9 cellular contexts compared by ENCODE assay signal in genomic region chr4:163544407-163545038, GRCh38. TPM values are rescaled to one million over a fixed set of nuclear protein-coding genes. Genes with fewer than 3 reads are reported as not detected.
DNase-seq lines count a peak whose midpoint lies in the region; ATAC-seq and TF ChIP-seq lines count a peak whose summit lies in the region.
"Had no signal": no experiment of that assay in that cellular context is flagged by ENCODE, and none has a peak within 500 bp of the region (broad histone marks: within the 10 kb centered on the region; RNA-seq: fewer than 3 reads in every experiment).

No MANE protein-coding gene starts in this region.

- H3K36me3 ChIP-seq in BLaER1 = no peaks in the 10 kb centered on the region

- ATAC-seq in GM18873 (IDR thresholded peaks at IDR 0.05; ENCODE audit: low FRiP score, unreplicated experiment) = peak; percentile 80
- ATAC-seq in HG03103 (IDR thresholded peaks at IDR 0.05; ENCODE audit: low read depth, unreplicated experiment) = peak; percentile 87
- peak; percentile 93 for ATAC-seq in activated CD8-positive, alpha-beta T cell treated with anti-CD3 and anti-CD28 coated beads, Interleukin-2, amount 10 ng/mL, durations not matched to agents 7 days and 5 days
- peak; percentile 88 to 92 (median 90) for ATAC-seq in natural killer cell

- H3K9ac ChIP-seq in BLaER1 = no peak overlapping the region

- no peak overlapping the region for H3K4me3 Mint-ChIP-seq in activated CD8-positive, alpha-beta T cell treated with anti-CD3 and anti-CD28 coated beads, Interleukin-2, amount 10 ng/mL, durations not matched to agents 7 days and 5 days
- H3K4me3 Mint-ChIP-seq in natural killer cell = no peak overlapping the region
- H3K4me3 Mint-ChIP-seq: activated naive CD8-positive, alpha-beta T cell had no signal

- no peaks in the 10 kb centered on the region for H3K27me3 Mint-ChIP-seq in activated CD8-positive, alpha-beta T cell treated with anti-CD3 and anti-CD28 coated beads, Interleukin-2, amount 10 ng/mL, durations not matched to agents 7 days and 5 days (ENCODE audit: low read depth)
- no peaks in the 10 kb centered on the region for H3K27me3 Mint-ChIP-seq in natural killer cell (ENCODE audit: low read depth in 2 of 2)
- H3K27me3 Mint-ChIP-seq: activated naive CD8-positive, alpha-beta T cell had no signal

- H3K27me3 ChIP-seq in BLaER1 = no peaks in the 10 kb centered on the region

- DNase-seq in NCI-H69 (lab: John Stamatoyannopoulos, UW) (peak; percentile 54), epidermal melanocyte (ENCODE audit: insufficient read length, low spot score) (peak; percentile 53), natural killer cell (peak; percentile 50)
- DNase-seq in activated CD8-positive, alpha-beta T cell treated with anti-CD3 and anti-CD28 coated beads, Interleukin-2, amount 10 ng/mL, durations not matched to agents 7 days and 5 days = peak; percentile 73
- peak; percentile 27 for DNase-seq in stimulated activated naive CD4-positive, alpha-beta T cell treated with Interleukin-2 at 50 U/mL for 16 hours (lab: John Stamatoyannopoulos, UW)

- CTCF ChIA-PET in activated CD8-positive, alpha-beta T cell treated with anti-CD3 and anti-CD28 coated beads, Interleukin-2, amount 10 ng/mL, durations not matched to agents 7 days and 5 days (lab: Charles Lee) = interaction anchor here (0.7 to 7.5 kb wide), 7 partner anchors 8 to 436 kb away, joined by 3 to 76 read pairs (median 4); partner anchors contain the start of gene TMA16

- no peak overlapping the region for H3K4me3 ChIP-seq in BLaER1

- H3K4me1 ChIP-seq in BLaER1 = peaks cover 6% of the 10 kb centered on the region; the same call in 1 of the 2 replicates

- intact Hi-C loops in natural killer cell (cut with micrococcal nuclease) = loop anchor here (1.0 to 10.0 kb wide), 4 partner anchors 50 to 1050 kb away; partner anchors contain the start of gene TMA16

- POLR2A ChIA-PET in activated CD8-positive, alpha-beta T cell treated with anti-CD3 and anti-CD28 coated beads, Interleukin-2, amount 10 ng/mL, durations not matched to agents 7 days and 5 days (lab: Charles Lee) = no interaction called here

- no peaks in the 10 kb centered on the region for H3K9me3 Mint-ChIP-seq in activated CD8-positive, alpha-beta T cell treated with anti-CD3 and anti-CD28 coated beads, Interleukin-2, amount 10 ng/mL, durations not matched to agents 7 days and 5 days (ENCODE audit: insufficient read depth)
- no peaks in the 10 kb centered on the region for H3K9me3 Mint-ChIP-seq in natural killer cell

- no peak overlapping the region for H3K27ac Mint-ChIP-seq in activated CD8-positive, alpha-beta T cell treated with anti-CD3 and anti-CD28 coated beads, Interleukin-2, amount 10 ng/mL, durations not matched to agents 7 days and 5 days
- H3K27ac Mint-ChIP-seq in natural killer cell = no peak overlapping the region
- H3K27ac Mint-ChIP-seq: activated naive CD8-positive, alpha-beta T cell had no signal

- no peaks in the 10 kb centered on the region for H3K9me3 ChIP-seq in BLaER1

- H3K4me1 Mint-ChIP-seq in activated CD8-positive, alpha-beta T cell treated with anti-CD3 and anti-CD28 coated beads, Interleukin-2, amount 10 ng/mL, durations not matched to agents 7 days and 5 days (ENCODE audit: low read depth) = peaks cover 7% of the 10 kb centered on the region
- peaks cover 0 to 5% of the 10 kb centered on the region in 2 donors for H3K4me1 Mint-ChIP-seq in natural killer cell

- no peak overlapping the region for H3K27ac ChIP-seq in BLaER1

- H3K4me2 ChIP-seq in BLaER1 = peak overlapping the region; percentile 65

- no peaks in the 10 kb centered on the region for H3K36me3 Mint-ChIP-seq in activated CD8-positive, alpha-beta T cell treated with anti-CD3 and anti-CD28 coated beads, Interleukin-2, amount 10 ng/mL, durations not matched to agents 7 days and 5 days (ENCODE audit: low read depth)
- H3K36me3 Mint-ChIP-seq in natural killer cell = no peaks in the 10 kb centered on the region
- H3K36me3 Mint-ChIP-seq: activated naive CD8-positive, alpha-beta T cell had no signal

- TF ChIP-seq CTCF in natural killer cell (IDR thresholded peaks at IDR 0.05) = peak; percentile 92

- no peaks in the 10 kb centered on the region for H4K20me1 ChIP-seq in BLaER1

RNA-seq across cellular contexts. Expression of gene TMA16, which starts 50.0 kb away (rescaled TPM):
- total RNA-seq in activated CD8-positive, alpha-beta T cell treated with anti-CD3 and anti-CD28 coated beads, Interleukin-2, amount 10 ng/mL, durations not matched to agents 7 days and 5 days = 10 to 100 TPM; 34.1 TPM
- 10 to 100 TPM in 1 of 3 donors, 1 to 10 TPM in 2; 8.1 to 10.7 (median 9.1) TPM for total RNA-seq in natural killer cell
